In the genomic region with DNA sequence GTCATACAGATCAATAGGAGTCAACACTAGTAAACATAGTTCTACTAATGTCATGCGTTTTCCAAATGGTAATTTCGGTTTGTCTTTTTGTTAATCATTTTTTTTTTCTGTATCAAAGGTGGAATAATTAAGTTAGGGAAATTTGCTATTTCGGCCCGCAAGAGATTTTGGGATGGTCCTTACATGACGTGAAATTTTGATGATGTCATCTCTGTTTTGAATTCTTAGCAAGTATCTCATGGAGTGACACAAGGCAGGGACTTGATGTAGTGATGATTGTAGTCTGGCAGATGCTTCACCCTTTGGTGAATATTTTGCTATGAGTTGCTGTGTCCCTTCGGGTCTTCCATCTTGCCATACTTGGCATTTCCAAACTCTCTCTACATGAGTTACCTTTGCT, we compare ENCODE assay signal across 25 cellular contexts.
DNase-seq lines count a peak whose midpoint lies in the region; ATAC-seq, FAIRE-seq and TF ChIP-seq lines count a peak whose summit lies in the region.
"Had no signal": no experiment of that assay in that cellular context is flagged by ENCODE, and none has a peak within 500 bp of the region (broad histone marks: within the 10 kb centered on the region; RNA-seq: fewer than 3 reads in every experiment).

No MANE protein-coding gene starts in this region.

- H3K4me1 ChIP-seq in HepG2 (ENCODE audit: insufficient read depth, low read length) (no peaks in the 10 kb centered on the region), right lobe of liver (no peaks in the 10 kb centered on the region), K562 (replicated peaks in 1 of 2; ENCODE audit: control insufficient read depth in 2 of 2, insufficient read depth in 2 of 2, low read length in 2 of 2) (no peaks in the 10 kb centered on the region), endothelial cell of umbilical vein (ENCODE audit: control insufficient read depth, extremely low read depth, insufficient read depth, low read length) (no peaks in the 10 kb centered on the region)
- H3K4me1 ChIP-seq: A549; BLaER1 treated with 17β-estradiol and CSF1 and Interleukin-3, amounts not matched to agents 10 nM and 100 nM; Caco-2 had no signal

- H3K9ac ChIP-seq in HepG2 (ENCODE audit: insufficient read depth, low read depth, low read length): no peak overlapping the region
- H3K9ac ChIP-seq in K562 (ENCODE audit: insufficient read depth in 1 of 2, low read depth in 2 of 2, low read length in 2 of 2): no peak overlapping the region
- H3K9ac ChIP-seq in endothelial cell of umbilical vein (replicated peaks; ENCODE audit: extremely low read depth, insufficient read depth, low read length): no peak overlapping the region
- H3K9ac ChIP-seq: BLaER1 treated with 17β-estradiol and CSF1 and Interleukin-3, amounts not matched to agents 10 nM and 100 nM had no signal

- H2AFZ ChIP-seq in HepG2 (ENCODE audit: low read length): no peak overlapping the region
- no peak overlapping the region for H2AFZ ChIP-seq in K562 (ENCODE audit: low read depth, low read length)
- H2AFZ ChIP-seq in endothelial cell of umbilical vein (ENCODE audit: low read depth, low read length): no peak overlapping the region

- TF ChIP-seq CTCF in HepG2 (CRISPR knock-in tag; IDR thresholded peaks at IDR 0.05): no peak
- no peak for TF ChIP-seq CTCF in right lobe of liver (IDR thresholded peaks at IDR 0.05)
- no peak for TF ChIP-seq CTCF in K562 (IDR thresholded peaks at IDR 0.05 in 2 of 3, conservative IDR thresholded peaks at IDR 0.05 in 1 of 3; ENCODE audit: insufficient read depth in 2 of 3, low read depth in 1 of 3, low read length in 3 of 3)
- no peak for TF ChIP-seq CTCF in endothelial cell of umbilical vein (IDR thresholded peaks at IDR 0.05; ENCODE audit: extremely low read depth in 1 of 2, insufficient read depth in 1 of 2, low read depth in 1 of 2, low read length in 2 of 2)

- intact Hi-C loops in HepG2 (cut with micrococcal nuclease; ENCODE audit: unreplicated experiment) (no loop called here), right lobe of liver (cut with DNase I) (no loop called here), K562 (cut with micrococcal nuclease) (no loop called here), endothelial cell of umbilical vein (cut with micrococcal nuclease) (no loop called here), left colon (cut with DNase I, micrococcal nuclease) (no loop called here)

- no peak overlapping the region for H3K4me2 ChIP-seq in HepG2 (ENCODE audit: low read depth, low read length)
- H3K4me2 ChIP-seq in K562 (ENCODE audit: insufficient read depth, low read length): no peak overlapping the region
- H3K4me2 ChIP-seq in endothelial cell of umbilical vein (ENCODE audit: insufficient read depth, low read length): no peak overlapping the region
- H3K4me2 ChIP-seq: A549; BLaER1 treated with 17β-estradiol and CSF1 and Interleukin-3, amounts not matched to agents 10 nM and 100 nM had no signal

- H3K9me3 ChIP-seq in HepG2 (ENCODE audit: low read length) (no peaks in the 10 kb centered on the region), right lobe of liver (no peaks in the 10 kb centered on the region), K562 (replicated peaks; ENCODE audit: control insufficient read depth, insufficient read depth, low read depth, low read length) (no peaks in the 10 kb centered on the region), endothelial cell of umbilical vein (replicated peaks; ENCODE audit: control insufficient read depth, insufficient read depth, low read length) (no peaks in the 10 kb centered on the region)
- H3K9me3 ChIP-seq: A549; BLaER1 treated with 17β-estradiol and CSF1 and Interleukin-3, amounts not matched to agents 10 nM and 100 nM; Caco-2 had no signal

- no peak for TF ChIP-seq POLR2A in HepG2 (IDR thresholded peaks at IDR 0.05; ENCODE audit: insufficient read depth in 1 of 2, low read depth in 2 of 2, low read length in 2 of 2)
- TF ChIP-seq POLR2A in right lobe of liver (IDR thresholded peaks at IDR 0.05): no peak
- TF ChIP-seq POLR2A in K562 (conservative IDR thresholded peaks at IDR 0.05): no peak
- no peak for TF ChIP-seq POLR2A in endothelial cell of umbilical vein (IDR thresholded peaks at IDR 0.05; ENCODE audit: low read depth, low read length)

- TF ChIP-seq RAD21 in HepG2 (CRISPR knock-in tag; IDR thresholded peaks at IDR 0.05) (no peak), K562 (CRISPR knock-in tag; conservative IDR thresholded peaks at IDR 0.05 in 1 of 2, IDR thresholded peaks at IDR 0.05 in 1 of 2) (no peak)

- FAIRE-seq in HepG2 (lab: Jason Lieb, UNC) (no peak), K562 (lab: Jason Lieb, UNC) (no peak), endothelial cell of umbilical vein (lab: Jason Lieb, UNC) (no peak)
- FAIRE-seq: A549, D721Med, GM12878, GM12892, GM18507 had no signal

- no peaks in the 10 kb centered on the region for H3K36me3 ChIP-seq in HepG2 (replicated peaks in 1 of 2; ENCODE audit: control insufficient read depth in 1 of 2, insufficient read depth in 2 of 2, low read length in 2 of 2)
- H3K36me3 ChIP-seq in right lobe of liver: no peaks in the 10 kb centered on the region
- no peaks in the 10 kb centered on the region for H3K36me3 ChIP-seq in K562 (ENCODE audit: control insufficient read depth, insufficient read depth, low read length)
- H3K36me3 ChIP-seq in endothelial cell of umbilical vein (ENCODE audit: control insufficient read depth in 2 of 2, extremely low read depth in 1 of 2, insufficient read depth in 2 of 2, low read length in 2 of 2): no peaks in the 10 kb centered on the region
- H3K36me3 ChIP-seq: BLaER1 treated with 17β-estradiol and CSF1 and Interleukin-3, amounts not matched to agents 10 nM and 100 nM had no signal

- CTCF ChIA-PET in HepG2 (lab: Yijun Ruan, JAX; ENCODE audit: low intra/inter-chr PET ratio, low total read pairs) (no interaction called here), K562 (lab: Yijun Ruan, JAX; ENCODE audit: low intra/inter-chr PET ratio) (no interaction called here), endothelial cell of umbilical vein (lab: Charles Lee) (no interaction called here)

- DNase-seq in HepG2 (ENCODE audit: low spot score) (no peak), right lobe of liver (no peak), K562 (ENCODE audit: extremely low read depth in 1 of 4, low spot score in 3 of 4) (no peak), endothelial cell of umbilical vein (ENCODE audit: low read depth, low spot score) (no peak), left colon (no peak), NOMO-1 treated with dmso at 0.1 percent for 144 hours (lab: John Stamatoyannopoulos, UW; ENCODE audit: unreplicated experiment) (no peak), DMS153 (lab: John Stamatoyannopoulos, UW) (no peak)
- DNase-seq: AML-193; Caco-2; Calu3; CD4-positive, alpha-beta T cell; CD8-positive, alpha-beta T cell; DMS53; DMS79; DND-41; EL; GDM1 had no signal

- H3K27ac ChIP-seq in HepG2 (ENCODE audit: extremely low read length, insufficient read depth, low read length) (no peak overlapping the region), right lobe of liver (no peak overlapping the region), K562 (ENCODE audit: extremely low read depth, low read depth, low read length) (no peak overlapping the region), endothelial cell of umbilical vein (ENCODE audit: insufficient read depth, low read depth, low read length) (no peak overlapping the region)
- H3K27ac ChIP-seq: 22Rv1; A549; BLaER1 treated with 17β-estradiol and CSF1 and Interleukin-3, amounts not matched to agents 10 nM and 100 nM; C4-2B had no signal

- TF ChIP-seq EP300 in HepG2 (IDR thresholded peaks at IDR 0.05; ENCODE audit: low read depth in 2 of 2, low read length in 2 of 2) (no peak), HepG2 (CRISPR knock-in tag; IDR thresholded peaks at IDR 0.05; ENCODE audit: borderline replicate concordance) (no peak), K562 (IDR thresholded peaks at IDR 0.05; ENCODE audit: low read length) (no peak)

- in situ Hi-C loops in HepG2 (cut with HindIII; ENCODE audit: extremely low pct_ligation_motif_present, low pct_unique_long_range_greater_than_20kb): no loop called here
- in situ Hi-C loops in K562 (cut with MboI): no loop called here

- POLR2A ChIA-PET in HepG2 (lab: Yijun Ruan, JAX): no interaction called here
- POLR2A ChIA-PET in K562 (lab: Yijun Ruan, JAX): interaction anchor here (0.8 kb wide), 1 partner anchor 441 kb away, joined by 3 read pairs; no protein-coding TSS in a partner anchor
- POLR2A ChIA-PET in endothelial cell of umbilical vein (lab: Charles Lee): no interaction called here

- H3K79me2 ChIP-seq in HepG2 (ENCODE audit: insufficient read depth, low read length) (no peaks in the 10 kb centered on the region), K562 (ENCODE audit: control insufficient read depth, insufficient read depth, low read length) (no peaks in the 10 kb centered on the region), endothelial cell of umbilical vein (ENCODE audit: control insufficient read depth, insufficient read depth, low read length) (no peaks in the 10 kb centered on the region)

- H4K20me1 ChIP-seq in HepG2 (ENCODE audit: insufficient read depth, low read length) (no peaks in the 10 kb centered on the region), K562 (replicated peaks; ENCODE audit: control insufficient read depth, insufficient read depth, low read length) (no peaks in the 10 kb centered on the region), endothelial cell of umbilical vein (replicated peaks; ENCODE audit: control insufficient read depth, extremely low read depth, insufficient read depth, low read length) (no peaks in the 10 kb centered on the region)
- H4K20me1 ChIP-seq: BLaER1 treated with 17β-estradiol and CSF1 and Interleukin-3, amounts not matched to agents 10 nM and 100 nM had no signal

- dilution Hi-C loops in endothelial cell of umbilical vein (cut with MboI; ENCODE audit: extremely low pct_ligation_motif_present, low sequenced_read_pairs): no loop called here

- no peak overlapping the region for H3K4me3 ChIP-seq in HepG2 (replicated peaks in 1 of 3; ENCODE audit: insufficient read depth in 1 of 3, low read depth in 2 of 3, low read length in 3 of 3)
- no peak overlapping the region for H3K4me3 ChIP-seq in right lobe of liver
- no peak overlapping the region for H3K4me3 ChIP-seq in K562
- no peak overlapping the region for H3K4me3 ChIP-seq in endothelial cell of umbilical vein (replicated peaks in 1 of 3; ENCODE audit: insufficient read depth in 1 of 3, low read depth in 1 of 3, low read length in 3 of 3)
- H3K4me3 ChIP-seq: A549; BLaER1 treated with 17β-estradiol and CSF1 and Interleukin-3, amounts not matched to agents 10 nM and 100 nM; GM12878 had no signal

- no peak for ATAC-seq in HepG2
- ATAC-seq in right lobe of liver: no peak
- ATAC-seq in K562: no peak
- no peak for ATAC-seq in left colon
- ATAC-seq: A549; CD8-positive, alpha-beta T cell; GM12878 had no signal

- H3K9me1 ChIP-seq in K562 (ENCODE audit: control insufficient read depth, insufficient read depth, low read length): no peaks in the 10 kb centered on the region
- H3K9me1 ChIP-seq in endothelial cell of umbilical vein (replicated peaks; ENCODE audit: control insufficient read depth, extremely low read depth, insufficient read depth, low read length): no peaks in the 10 kb centered on the region

- H3K27me3 ChIP-seq in HepG2 (ENCODE audit: control insufficient read depth in 1 of 2, insufficient read depth in 2 of 2, low read length in 2 of 2): no peaks in the 10 kb centered on the region; a peak in 1 of 5 replicates
- no peaks in the 10 kb centered on the region for H3K27me3 ChIP-seq in right lobe of liver
- H3K27me3 ChIP-seq in K562 (ENCODE audit: control insufficient read depth in 2 of 2, insufficient read depth in 2 of 2, low read length in 2 of 2): no peaks in the 10 kb centered on the region
- no peaks in the 10 kb centered on the region for H3K27me3 ChIP-seq in endothelial cell of umbilical vein (ENCODE audit: control insufficient read depth in 2 of 2, insufficient read depth in 2 of 2, low read length in 2 of 2)
- H3K27me3 ChIP-seq: BLaER1 treated with 17β-estradiol and CSF1 and Interleukin-3, amounts not matched to agents 10 nM and 100 nM had no signal

- BruUV-seq in HepG2 (replicated peaks; lab: Mats Ljungman, UMichigan) (no TSS peak), K562 (replicated peaks; lab: Mats Ljungman, UMichigan) (no TSS peak), endothelial cell of umbilical vein (replicated peaks; lab: Mats Ljungman, UMichigan) (no TSS peak)

- under 1% methylated on average over 6 of the region's 6 CpGs for WGBS in HepG2 (ENCODE audit: low lambda C conversion rate)
- WGBS in right lobe of liver (ENCODE audit: insufficient coverage, low coverage, low lambda C conversion rate, missing lambda C conversion rate): 59% methylated on average over 6 of the region's 6 CpGs
- 0% methylated on average over 6 of the region's 6 CpGs for WGBS in K562 (ENCODE audit: insufficient coverage, low coverage, missing lambda C conversion rate)
